ENCODE assay signal across 19 cellular contexts in genomic region chr17:35001549-35001948, GRCh38. TPM values are rescaled to one million over a fixed set of nuclear protein-coding genes. Genes with fewer than 3 reads are reported as not detected.
DNase-seq lines count a peak whose midpoint lies in the region; ATAC-seq, FAIRE-seq and TF ChIP-seq lines count a peak whose summit lies in the region.
"Had no signal": no experiment of that assay in that cellular context is flagged by ENCODE, and none has a peak within 500 bp of the region (broad histone marks: within the 10 kb centered on the region; RNA-seq: fewer than 3 reads in every experiment).

No MANE protein-coding gene starts in this region.

- H3K27ac ChIP-seq in CD4-positive, alpha-beta memory T cell (ENCODE audit: low read depth, low read length) = no peak overlapping the region
- H3K27ac ChIP-seq in PC-3 (ENCODE audit: low read length) (no peak overlapping the region), dorsolateral prefrontal cortex (peak overlapping the region in 55 of 59 donors; percentile 1 to 100 (median 75))
- H3K27ac ChIP-seq: ascending aorta, coronary artery, right lobe of liver had no signal

- H3K9me2 ChIP-seq in PC-3 (replicated peaks; ENCODE audit: low read length) = no peaks in the 10 kb centered on the region

- POLR2A ChIA-PET in CD4-positive, alpha-beta memory T cell (lab: Charles Lee; ENCODE audit: partially characterized antibody) = interaction anchor here (1.5 to 2.3 kb wide), 3 partner anchors 20 to 88 kb away, joined by 4 to 10 read pairs (median 5); partner anchors contain the start of gene RFFL
- POLR2A ChIA-PET in PC-3 (lab: Charles Lee; ENCODE audit: unreplicated experiment) = no interaction called here
- POLR2A ChIA-PET in naive thymus-derived CD8-positive, alpha-beta T cell (lab: Charles Lee) = no interaction called here

- H3K36me3 Mint-ChIP-seq in CD4-positive, alpha-beta memory T cell = peaks cover 7 to 64% of the 10 kb centered on the region in 2 donors
- peaks cover 0 to 54% (median 0%) of the 10 kb centered on the region in 3 donors for H3K36me3 Mint-ChIP-seq in naive thymus-derived CD8-positive, alpha-beta T cell

- no peak overlapping the region for H2AFZ ChIP-seq in PC-3 (ENCODE audit: low read length)

- no peaks in the 10 kb centered on the region for H3K79me2 ChIP-seq in PC-3 (ENCODE audit: low read length)

- no TSS peak for BruUV-seq in PC-3 (replicated peaks; lab: Mats Ljungman, UMichigan)

- no peak for ATAC-seq in PC-3
- no peak for ATAC-seq in naive thymus-derived CD8-positive, alpha-beta T cell
- no peak for ATAC-seq in GM18868 (IDR thresholded peaks at IDR 0.05; ENCODE audit: unreplicated experiment)
- ATAC-seq: activated CD8-positive, alpha-beta memory T cell treated with anti-CD3 and anti-CD28 coated beads, Interleukin-2, amount 10 ng/mL, durations not matched to agents 7 days and 5 days; right lobe of liver; Right ventricle myocardium inferior had no signal

- CTCF ChIA-PET in CD4-positive, alpha-beta memory T cell (lab: Charles Lee; ENCODE audit: partially characterized antibody) = interaction anchor here (1.2 to 8.5 kb wide), 8 partner anchors 11 to 118 kb away, joined by 3 to 115 read pairs (median 8); partner anchors contain the start of genes FNDC8, RAD51D and RFFL
- CTCF ChIA-PET in PC-3 (lab: Charles Lee) = no interaction called here

- H3F3A ChIP-seq in PC-3 (ENCODE audit: low read length, unreplicated experiment) = no peaks in the 10 kb centered on the region

- no peaks in the 10 kb centered on the region for H3K9me3 Mint-ChIP-seq in CD4-positive, alpha-beta memory T cell
- no peaks in the 10 kb centered on the region for H3K9me3 Mint-ChIP-seq in naive thymus-derived CD8-positive, alpha-beta T cell
- H3K9me3 Mint-ChIP-seq: T-helper 1 cell treated with Interleukin-12 subunit alpha and Interleukin-12 subunit beta and Interleukin-4 antibody, amounts not matched to agents 30 μg/mL and 1 μg/mL, for 36 hours had no signal

- H3K36me3 ChIP-seq in CD4-positive, alpha-beta memory T cell (ENCODE audit: insufficient read depth, low read length) = peaks cover 15% of the 10 kb centered on the region
- peaks cover 18% of the 10 kb centered on the region for H3K36me3 ChIP-seq in PC-3 (ENCODE audit: low read depth, low read length)

- no peak for FAIRE-seq in frontal cortex (lab: Jason Lieb, UNC)
- FAIRE-seq: HTR-8/SVneo had no signal

- intact Hi-C loops in CD4-positive, alpha-beta memory T cell (cut with micrococcal nuclease) = no loop called here
- intact Hi-C loops in PC-3 (cut with micrococcal nuclease) = no loop called here
- intact Hi-C loops in dorsolateral prefrontal cortex (cut with DNase I) = no loop called here

- H3K9me3 ChIP-seq in CD4-positive, alpha-beta memory T cell (ENCODE audit: control insufficient read depth in 1 of 2, low read length in 2 of 2) = no peaks in the 10 kb centered on the region
- H3K9me3 ChIP-seq in PC-3 (ENCODE audit: low read length) = no peaks in the 10 kb centered on the region
- H3K9me3 ChIP-seq: ascending aorta, right lobe of liver had no signal

- H3K4me2 ChIP-seq in PC-3 (ENCODE audit: low read length) = no peak overlapping the region

- no peak overlapping the region for H3K4me3 ChIP-seq in CD4-positive, alpha-beta memory T cell (ENCODE audit: low read length in 2 of 2)
- H3K4me3 ChIP-seq in PC-3 (ENCODE audit: low read length) (no peak overlapping the region), dorsolateral prefrontal cortex (no peak overlapping the region)
- H3K4me3 ChIP-seq: ascending aorta, coronary artery, right lobe of liver had no signal

- no peak for TF ChIP-seq CTCF in PC-3 (conservative IDR thresholded peaks at IDR 0.05; ENCODE audit: low read depth, low read length)
- TF ChIP-seq CTCF in dorsolateral prefrontal cortex (IDR thresholded peaks at IDR 0.05 in 54 of 56, conservative IDR thresholded peaks at IDR 0.05 in 2 of 56; ENCODE audit: low read depth in 1 of 56, partially characterized antibody in 56 of 56) = no peak

- no peak for DNase-seq in CD4-positive, alpha-beta memory T cell
- peak; percentile 25 for DNase-seq in PC-3
- DNase-seq in dorsolateral prefrontal cortex = no peak
- DNase-seq in naive thymus-derived CD8-positive, alpha-beta T cell = no peak
- no peak for DNase-seq in GM19238 (ENCODE audit: insufficient read length, low spot score)
- no peak for DNase-seq in frontal cortex (ENCODE audit: low spot score in 2 of 2)
- DNase-seq in nucleus accumbens (lab: John Stamatoyannopoulos, UW) = no peak
- DNase-seq: activated CD4-positive, CD25-positive, alpha-beta regulatory T cell; activated CD8-positive, alpha-beta memory T cell treated with anti-CD3 and anti-CD28 coated beads, Interleukin-2, amount 10 ng/mL, durations not matched to agents 7 days and 5 days; EL; NCI-H446; occipital lobe; right lobe of liver had no signal

- no peak overlapping the region for H3K4me3 Mint-ChIP-seq in CD4-positive, alpha-beta memory T cell
- no peak overlapping the region for H3K4me3 Mint-ChIP-seq in naive thymus-derived CD8-positive, alpha-beta T cell
- H3K4me3 Mint-ChIP-seq: activated CD8-positive, alpha-beta memory T cell treated with anti-CD3 and anti-CD28 coated beads, Interleukin-2, amount 10 ng/mL, durations not matched to agents 7 days and 5 days; T-helper 1 cell treated with Interleukin-12 subunit alpha and Interleukin-12 subunit beta and Interleukin-4 antibody, amounts not matched to agents 30 μg/mL and 1 μg/mL, for 36 hours had no signal

- no peaks in the 10 kb centered on the region for H4K20me1 ChIP-seq in PC-3 (ENCODE audit: low read length)

- H3K27me3 ChIP-seq in CD4-positive, alpha-beta memory T cell (ENCODE audit: insufficient read depth, low read length) = no peaks in the 10 kb centered on the region
- H3K27me3 ChIP-seq in PC-3 (ENCODE audit: low read length) (no peaks in the 10 kb centered on the region), dorsolateral prefrontal cortex (no peaks in the 10 kb centered on the region)
- H3K27me3 ChIP-seq: ascending aorta, right lobe of liver had no signal

- H3K27me3 Mint-ChIP-seq in CD4-positive, alpha-beta memory T cell = no peaks in the 10 kb centered on the region
- H3K27me3 Mint-ChIP-seq in naive thymus-derived CD8-positive, alpha-beta T cell = no peaks in the 10 kb centered on the region
- H3K27me3 Mint-ChIP-seq: activated CD8-positive, alpha-beta memory T cell treated with anti-CD3 and anti-CD28 coated beads, Interleukin-2, amount 10 ng/mL, durations not matched to agents 7 days and 5 days had no signal

- peak overlapping the region in 4 of 7 donors; percentile 28 to 52 (median 36) for H3K27ac Mint-ChIP-seq in CD4-positive, alpha-beta memory T cell
- H3K27ac Mint-ChIP-seq in naive thymus-derived CD8-positive, alpha-beta T cell = peak overlapping the region in 6 of 10 donors; percentile 26 to 67 (median 41)
- H3K27ac Mint-ChIP-seq: activated CD8-positive, alpha-beta memory T cell treated with anti-CD3 and anti-CD28 coated beads, Interleukin-2, amount 10 ng/mL, durations not matched to agents 7 days and 5 days; T-helper 1 cell treated with Interleukin-12 subunit alpha and Interleukin-12 subunit beta and Interleukin-4 antibody, amounts not matched to agents 30 μg/mL and 1 μg/mL, for 36 hours had no signal

- H3K4me1 Mint-ChIP-seq in CD4-positive, alpha-beta memory T cell = peaks cover 4 to 12% (median 5%) of the 10 kb centered on the region in 4 donors
- peaks cover 4 to 6% (median 5%) of the 10 kb centered on the region in 4 donors for H3K4me1 Mint-ChIP-seq in naive thymus-derived CD8-positive, alpha-beta T cell

- H3K9ac ChIP-seq in PC-3 (ENCODE audit: low read length) = no peak overlapping the region

- peaks cover 7% of the 10 kb centered on the region for H3K4me1 ChIP-seq in CD4-positive, alpha-beta memory T cell (ENCODE audit: insufficient read depth, low read length)
- peaks cover 13% of the 10 kb centered on the region for H3K4me1 ChIP-seq in PC-3 (ENCODE audit: insufficient read depth, low read length)
- H3K4me1 ChIP-seq: right lobe of liver had no signal

RNA-seq across cellular contexts. Expression of gene LIG3, which starts 21.2 kb away (rescaled TPM):
- 10 to 100 TPM; 41.9 to 50.8 TPM for total RNA-seq in CD4-positive, alpha-beta memory T cell
- 10 to 100 TPM in 1 of 2 donors, 1 to 10 TPM in 1; 7.7 to 16.3 TPM for polyA plus RNA-seq in CD4-positive, alpha-beta memory T cell
- total RNA-seq in PC-3 (2014; rRNA removed) (43.2 and 53.6 TPM in 2 replicates), dorsolateral prefrontal cortex (10 to 100 TPM; 30.3 to 62.9 (median 43.1) TPM), frontal cortex (26.5 TPM)
- 10 to 100 TPM; 49.8 to 51.7 TPM for total RNA-seq in naive thymus-derived CD8-positive, alpha-beta T cell
- polyA plus RNA-seq in naive thymus-derived CD8-positive, alpha-beta T cell = 10 to 100 TPM; 12.2 to 15.2 (median 13.1) TPM

RNA-seq across cellular contexts. Expression of gene ZNF830, which starts 40.2 kb away (rescaled TPM):
- 10 to 100 TPM; 41.0 to 44.0 TPM for total RNA-seq in CD4-positive, alpha-beta memory T cell
- polyA plus RNA-seq in CD4-positive, alpha-beta memory T cell = 10 to 100 TPM; 16.7 to 24.3 TPM
- total RNA-seq in PC-3 (2014; rRNA removed) = 5.0 and 9.6 TPM in 2 replicates
- 10 to 100 TPM in 119 of 120 experiments, 1 to 10 TPM in 1; 9.3 to 22.0 (median 15.2) TPM for total RNA-seq in dorsolateral prefrontal cortex
- 10 to 100 TPM; 48.0 to 55.6 TPM for total RNA-seq in naive thymus-derived CD8-positive, alpha-beta T cell
- polyA plus RNA-seq in naive thymus-derived CD8-positive, alpha-beta T cell = 10 to 100 TPM; 17.4 to 27.6 (median 18.7) TPM
- 22.8 TPM for total RNA-seq in frontal cortex

RNA-seq across cellular contexts. Expression of gene CCT6B, which starts 40.3 kb away (rescaled TPM):
- 1 to 10 TPM; 2.0 to 2.1 TPM for total RNA-seq in CD4-positive, alpha-beta memory T cell
- polyA plus RNA-seq in CD4-positive, alpha-beta memory T cell = 1 to 10 TPM in 1 of 2 donors, under 1 TPM in 1; 0.61 to 1.6 TPM
- total RNA-seq in PC-3 (2014; rRNA removed) = 0.33 TPM in 1 of 2 replicates, not detected in the other
- 1 to 10 TPM; 1.3 to 9.3 (median 4.1) TPM for total RNA-seq in dorsolateral prefrontal cortex
- 1 to 10 TPM; 3.9 to 4.0 TPM for total RNA-seq in naive thymus-derived CD8-positive, alpha-beta T cell
- 1 to 10 TPM in 2 of 3 donors, under 1 TPM in 1; 0.35 to 2.4 (median 1.3) TPM for polyA plus RNA-seq in naive thymus-derived CD8-positive, alpha-beta T cell
- total RNA-seq in frontal cortex = 2.9 TPM
- total RNA-seq: ascending aorta had no signal

Comparison
In these comparisons a context has a peak if more than half of its experiments do, and no peak if none do; other contexts are left out.
1. H3K27ac ChIP-seq: peak in dorsolateral prefrontal cortex (55 of 59); none in CD4-positive, alpha-beta memory T cell (single experiment) and PC-3 (single experiment).